Comparison of ENCODE assay signal across 9 cellular contexts in the genomic region with DNA sequence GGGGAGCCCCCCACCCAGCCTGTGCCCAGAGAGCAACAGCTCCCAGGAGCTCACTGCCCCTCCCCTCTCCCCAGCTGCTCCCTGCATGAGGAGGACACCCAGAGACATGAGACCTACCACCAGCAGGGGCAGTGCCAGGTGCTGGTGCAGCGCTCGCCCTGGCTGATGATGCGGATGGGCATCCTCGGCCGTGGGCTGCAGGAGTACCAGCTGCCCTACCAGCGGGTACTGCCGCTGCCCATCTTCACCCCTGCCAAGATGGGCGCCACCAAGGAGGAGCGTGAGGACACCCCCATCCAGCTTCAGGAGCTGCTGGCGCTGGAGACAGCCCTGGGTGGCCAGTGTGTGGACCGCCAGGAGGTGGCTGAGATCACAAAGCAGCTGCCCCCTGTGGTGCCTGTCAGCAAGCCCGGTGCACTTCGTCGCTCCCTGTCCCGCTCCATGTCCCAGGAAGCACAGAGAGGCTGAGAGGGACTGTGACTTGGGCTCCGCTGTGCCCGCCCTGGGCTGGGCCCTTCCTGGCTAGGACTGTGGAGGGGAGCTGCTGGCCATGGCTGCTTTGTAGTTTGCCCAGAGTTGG. TPM values are rescaled to one million over a fixed set of nuclear protein-coding genes. Genes with fewer than 3 reads are reported as not detected.
DNase-seq lines count a peak whose midpoint lies in the region; ATAC-seq, FAIRE-seq and TF ChIP-seq lines count a peak whose summit lies in the region.
"Had no signal": no experiment of that assay in that cellular context is flagged by ENCODE, and none has a peak within 500 bp of the region (broad histone marks: within the 10 kb centered on the region; RNA-seq: fewer than 3 reads in every experiment).

No MANE protein-coding gene starts in this region.

- WGBS in GM23248 (ENCODE audit: low coverage in 1 of 2, low lambda C conversion rate in 2 of 2, missing lambda C conversion rate in 2 of 2), 2 experiments: 27 to 28% methylated on average over 15 to 17 of the region's 17 CpGs

- no peaks in the 10 kb centered on the region for H3K36me3 ChIP-seq in GM23248 (ENCODE audit: low read depth)
- H3K36me3 ChIP-seq in kidney (ENCODE audit: control insufficient read depth in 1 of 2, insufficient read depth in 2 of 2, low read length in 2 of 2): peaks cover 6 to 7% of the 10 kb centered on the region in 2 donors

- peaks cover 32% of the 10 kb centered on the region; the same call in 1 of the 2 replicates for H3K27me3 ChIP-seq in GM23248 (replicated peaks; ENCODE audit: insufficient read depth)

- H3K36me3 Mint-ChIP-seq in T-helper 17 cell (ENCODE audit: low read depth): peaks cover 3% of the 10 kb centered on the region

- no peak for FAIRE-seq in kidney (lab: Jason Lieb, UNC)
- FAIRE-seq: G401.6 had no signal

- H3K79me2 ChIP-seq in GM23248 (ENCODE audit: insufficient read depth): no peaks in the 10 kb centered on the region

- intact Hi-C loops in kidney (cut with DNase I): no loop called here

- peak; percentile 30 for ATAC-seq in T-helper 17 cell
- no peak for ATAC-seq in HG02642 (IDR thresholded peaks at IDR 0.05; ENCODE audit: poor library complexity, unreplicated experiment)
- no peak for ATAC-seq in GM21360 (IDR thresholded peaks at IDR 0.05; ENCODE audit: unreplicated experiment)

- H3F3A ChIP-seq in GM23248 (ENCODE audit: insufficient read depth): no peaks in the 10 kb centered on the region

- no peaks in the 10 kb centered on the region for H4K20me1 ChIP-seq in GM23248 (ENCODE audit: insufficient read depth)

- H3K4me3 ChIP-seq in GM23248 (no peak overlapping the region), kidney (ENCODE audit: low read length in 2 of 2) (no peak overlapping the region)

- DNase-seq in 8988T (peak; percentile 86), GM23248 (peak; percentile 43), T-helper 17 cell (no peak), kidney (peak; percentile 77), NOMO-1 treated with dmso at 0.1 percent for 144 hours (lab: John Stamatoyannopoulos, UW; ENCODE audit: unreplicated experiment) (no peak), DMS79 treated with DMSO at 0.1 percent for 48 hours (lab: John Stamatoyannopoulos, UW) (no peak)

- H3K9me2 ChIP-seq in GM23248 (ENCODE audit: insufficient read depth): no peaks in the 10 kb centered on the region

- H3K9me3 ChIP-seq in GM23248 (ENCODE audit: low read depth) (no peaks in the 10 kb centered on the region), T-helper 17 cell (ENCODE audit: control insufficient read depth, low read length, poor library complexity, severe bottlenecking) (no peaks in the 10 kb centered on the region), kidney (ENCODE audit: control insufficient read depth in 1 of 2, low read length in 2 of 2) (no peaks in the 10 kb centered on the region)

- no peak for TF ChIP-seq CTCF in kidney (IDR thresholded peaks at IDR 0.05; ENCODE audit: borderline replicate concordance, extremely low read depth, insufficient read depth)

- H3K9ac ChIP-seq in GM23248 (no peak overlapping the region), kidney (ENCODE audit: low read length in 2 of 2) (no peak overlapping the region)

- H3K27ac Mint-ChIP-seq in T-helper 17 cell: no peak overlapping the region

- H3K4me2 ChIP-seq in GM23248 (ENCODE audit: unreplicated experiment): no peak overlapping the region

- peaks cover 4% of the 10 kb centered on the region for H3K4me1 Mint-ChIP-seq in T-helper 17 cell

- no peak overlapping the region for H2AFZ ChIP-seq in GM23248

- H3K27ac ChIP-seq in GM23248: no peak overlapping the region
- no peak overlapping the region for H3K27ac ChIP-seq in kidney (ENCODE audit: low read depth in 2 of 2, low read length in 2 of 2)

- peak overlapping the region; percentile 66 for H3K4me3 Mint-ChIP-seq in T-helper 17 cell

- in situ Hi-C loops in GM23248 (cut with MboI): no loop called here

- H3K4me1 ChIP-seq in GM23248 (ENCODE audit: insufficient read depth) (no peaks in the 10 kb centered on the region), kidney (ENCODE audit: control insufficient read depth in 1 of 2, insufficient read depth in 1 of 2, low read depth in 1 of 2, low read length in 2 of 2) (peaks cover 19 to 32% of the 10 kb centered on the region in 2 donors)

- peaks cover 25% of the 10 kb centered on the region for H3K27me3 Mint-ChIP-seq in T-helper 17 cell

RNA-seq across cellular contexts. Expression of a gene that starts 0.6 kb away (rescaled TPM):
- 0.43 TPM in 1 of 2 replicates, not detected in the other for total RNA-seq in GM23248 (2014; rRNA removed; shearing (Covaris generic))
- not detected in 2 replicates for polyA plus RNA-seq in GM23248 (2016; fragmentation: Nextera tagmentation; extraction: Ambion mirVana)
- total RNA-seq in T-helper 17 cell: 1 to 10 TPM; 1.5 to 3.1 TPM
- total RNA-seq in kidney: 1.5 TPM
- 1.7 TPM for polyA plus RNA-seq in kidney (ENCODE audit: insufficient read depth, low read depth, low replicate concordance)

RNA-seq across cellular contexts. Expression of a gene that starts 2.5 kb away (rescaled TPM):
- not detected in 2 replicates for total RNA-seq in GM23248 (2014; rRNA removed; shearing (Covaris generic))
- not detected in 2 replicates for polyA plus RNA-seq in GM23248 (2016; fragmentation: Nextera tagmentation; extraction: Ambion mirVana)
- not detected for total RNA-seq in T-helper 17 cell
- 8.2 TPM for total RNA-seq in kidney
- polyA plus RNA-seq in kidney (ENCODE audit: insufficient read depth, low read depth, low replicate concordance): 2.0 TPM

RNA-seq across cellular contexts. Expression of a gene that starts 22.1 kb away (rescaled TPM):
- total RNA-seq in GM23248 (2014; rRNA removed; shearing (Covaris generic)): 14.2 and 15.3 TPM in 2 replicates
- polyA plus RNA-seq in GM23248 (2016; fragmentation: Nextera tagmentation; extraction: Ambion mirVana) (9.2 and 10.6 TPM in 2 replicates), kidney (ENCODE audit: insufficient read depth, low read depth, low replicate concordance) (33.8 TPM)
- total RNA-seq in T-helper 17 cell (10 to 100 TPM; 28.8 to 31.3 TPM), kidney (48.5 TPM)

RNA-seq across cellular contexts. Expression of a gene that starts 28.8 kb away (rescaled TPM):
- total RNA-seq in GM23248 (2014; rRNA removed; shearing (Covaris generic)): 34.0 and 41.0 TPM in 2 replicates
- 32.3 and 34.1 TPM in 2 replicates for polyA plus RNA-seq in GM23248 (2016; fragmentation: Nextera tagmentation; extraction: Ambion mirVana)
- total RNA-seq in T-helper 17 cell: 10 to 100 TPM; 60.9 to 67.2 TPM
- total RNA-seq in kidney: 47.6 TPM
- polyA plus RNA-seq in kidney (ENCODE audit: insufficient read depth, low read depth, low replicate concordance): 32.1 TPM

RNA-seq across cellular contexts. Expression of a gene that starts 34.1 kb away (rescaled TPM):
- 45.8 and 55.4 TPM in 2 replicates for total RNA-seq in GM23248 (2014; rRNA removed; shearing (Covaris generic))
- polyA plus RNA-seq in GM23248 (2016; fragmentation: Nextera tagmentation; extraction: Ambion mirVana): 28.5 and 30.3 TPM in 2 replicates
- 1 to 10 TPM; 1.3 to 3.5 TPM for total RNA-seq in T-helper 17 cell
- total RNA-seq in kidney: 186 TPM
- 76.5 TPM for polyA plus RNA-seq in kidney (ENCODE audit: insufficient read depth, low read depth, low replicate concordance)

Comparison
In these comparisons a context has a peak if more than half of its experiments do, and no peak if none do; other contexts are left out.
1. DNase-seq: peak in 8988T (single experiment), GM23248 (single experiment) and kidney (single experiment); none in T-helper 17 cell (0 of 3), NOMO-1 treated with dmso at 0.1 percent for 144 hours (single experiment) and DMS79 treated with DMSO at 0.1 percent for 48 hours (single experiment).